In genomic region chr18:35240664-35241522, GRCh38 we compare ENCODE assay signal across 8 cellular contexts. TPM values are rescaled to one million over a fixed set of nuclear protein-coding genes. Genes with fewer than 3 reads are reported as not detected.
DNase-seq lines count a peak whose midpoint lies in the region; ATAC-seq, FAIRE-seq and TF ChIP-seq lines count a peak whose summit lies in the region.

Gene ZNF397, plus strand, starts transcription at chr18:35241034. Its CDS starts 1,437 bp downstream, at chr18:35242471.

- TSS peak; percentile 86 for BruUV-seq in OCI-LY7 (replicated peaks; lab: Mats Ljungman, UMichigan)

- peak; percentile 99 for ATAC-seq in GM21526 (IDR thresholded peaks at IDR 0.05; ENCODE audit: low FRiP score, unreplicated experiment)
- peak; percentile 100 for ATAC-seq in mucosa of descending colon

- H2AFZ ChIP-seq in OCI-LY7 (ENCODE audit: low read length): peak within 1 kb of the TSS; percentile 86

- H3K36me3 ChIP-seq in OCI-LY7 (ENCODE audit: insufficient read depth, low read length) (peaks cover 40% of the 10 kb centered on the region), mucosa of descending colon (ENCODE audit: low read depth) (no peaks in the 10 kb centered on the region)

- H3K4me2 ChIP-seq in OCI-LY7 (ENCODE audit: low read length): peak within 1 kb of the TSS; percentile 75

- TF ChIP-seq CTCF in D721Med (IDR thresholded peaks at IDR 0.05; ENCODE audit: insufficient read depth, missing control alignments) (no peak), OCI-LY7 (conservative IDR thresholded peaks at IDR 0.05; ENCODE audit: low read length) (no peak), mucosa of descending colon (IDR thresholded peaks at IDR 0.05) (no peak)

- no peaks in the 10 kb centered on the region for H3K9me2 ChIP-seq in OCI-LY7 (ENCODE audit: insufficient read depth, low read length)

- peaks cover 13% of the 10 kb centered on the region; the same call in 1 of the 2 replicates for H3K79me2 ChIP-seq in OCI-LY7 (ENCODE audit: insufficient read depth, low read depth, low read length)

- CTCF ChIA-PET in OCI-LY7 (lab: Charles Lee; ENCODE audit: unreplicated experiment): no interaction called here

- H3K9me3 ChIP-seq in OCI-LY7 (ENCODE audit: low read length) (peaks cover 7% of the 10 kb centered on the region), mucosa of descending colon (no peaks in the 10 kb centered on the region)

- FAIRE-seq in D721Med (lab: Jason Lieb, UNC): no peak

- intact Hi-C loops in OCI-LY7 (cut with micrococcal nuclease; ENCODE audit: unreplicated experiment): loop anchor here (2.0 to 5.0 kb wide), 3 partner anchors 51 to 210 kb away; partner anchors contain the start of genes ZNF24 and ZSCAN30
- intact Hi-C loops in mucosa of descending colon (cut with DNase I, micrococcal nuclease): no loop called here

- H3K4me3 ChIP-seq in OCI-LY7 (ENCODE audit: low read depth, low read length, poor library complexity, severe bottlenecking) (peak within 1 kb of the TSS; percentile 92), mucosa of descending colon (peak within 1 kb of the TSS; percentile 48)

- DNase-seq in D721Med (ENCODE audit: insufficient read length, low spot score): peak; percentile 87
- peak; percentile 76 for DNase-seq in HuH-7.5 (ENCODE audit: low spot score)
- peak; percentile 92 for DNase-seq in OCI-LY7 (ENCODE audit: low spot score)
- DNase-seq in activated T-cell treated with anti-CD3 and anti-CD28 coated beads for 4 hours: peak; percentile 92
- DNase-seq in epithelial cell of prostate (ENCODE audit: low read depth, low spot score): peak; percentile 59
- DNase-seq in mucosa of descending colon: peak; percentile 98 to 99 (median 99)
- DNase-seq in stimulated activated CD8-positive, alpha-beta memory T cell treated with anti-CD3 and anti-CD28 coated beads, Interleukin-4, amount 100 ng/mL, for 24 hours (ENCODE audit: low read depth): peak; percentile 96

- H4K20me1 ChIP-seq in OCI-LY7 (ENCODE audit: insufficient read depth, low read length): no peaks in the 10 kb centered on the region

- POLR2A ChIA-PET in OCI-LY7 (lab: Charles Lee): interaction anchor here (0.6 to 1.5 kb wide), 5 partner anchors 43 to 596 kb away, joined by 3 to 8 read pairs (median 4); no protein-coding TSS in a partner anchor

- H3K27ac ChIP-seq in OCI-LY7 (ENCODE audit: low read depth, low read length, poor library complexity, severe bottlenecking) (peak within 1 kb of the TSS; percentile 59), epithelial cell of prostate (peak within 1 kb of the TSS; percentile 72)

- H3K4me1 ChIP-seq in OCI-LY7 (ENCODE audit: insufficient read depth, low read length, poor library complexity, severe bottlenecking) (peaks cover 5% of the 10 kb centered on the region), mucosa of descending colon (ENCODE audit: low read depth) (no peaks in the 10 kb centered on the region)

RNA-seq across cellular contexts. Expression of gene ZNF397, which starts in this region (rescaled TPM):
- 8.0 and 11.8 TPM in 2 replicates for total RNA-seq in OCI-LY7 (2014; rRNA removed; shearing (Covaris generic))
- 14.9 and 15.6 TPM in 2 replicates for total RNA-seq in OCI-LY7 (2022)
- 10 to 100 TPM; 23.1 to 33.3 (median 25.3) TPM for total RNA-seq in mucosa of descending colon

Comparison
In these comparisons a context has a peak if more than half of its experiments do, and no peak if none do; other contexts are left out.
1. Peak in every context shown above with its lines: DNase-seq, ATAC-seq, H3K4me3 ChIP-seq and H3K27ac ChIP-seq.